ENCODE assay signal across 8 cellular contexts in genomic region chr4:13541720-13542576, GRCh38. TPM values are rescaled to one million over a fixed set of nuclear protein-coding genes. Genes with fewer than 3 reads are reported as not detected.
DNase-seq lines count a peak whose midpoint lies in the region; ATAC-seq and TF ChIP-seq lines count a peak whose summit lies in the region.

No MANE protein-coding gene starts in this region.

- peaks cover 4% of the 10 kb centered on the region for H3K36me3 Mint-ChIP-seq in activated CD8-positive, alpha-beta T cell treated with anti-CD3 and anti-CD28 coated beads for 36 hours (ENCODE audit: low read depth)

- peak overlapping the region; percentile 40 for H3K4me3 Mint-ChIP-seq in activated CD8-positive, alpha-beta T cell treated with anti-CD3 and anti-CD28 coated beads for 36 hours

- H3K4me1 ChIP-seq in iPS-20b (ENCODE audit: insufficient read depth, low read length) (peaks cover 9% of the 10 kb centered on the region; the same call in 1 of the 2 replicates), thymus (ENCODE audit: control insufficient read depth, insufficient read depth, low read length) (peaks cover 23% of the 10 kb centered on the region)

- 3% methylated on average over 79 of the region's 79 CpGs for WGBS in thymus

- H3K27me3 Mint-ChIP-seq in activated CD8-positive, alpha-beta T cell treated with anti-CD3 and anti-CD28 coated beads for 36 hours: peaks cover 77% of the 10 kb centered on the region

- in situ Hi-C loops in ACHN (cut with HindIII; ENCODE audit: low pct_ligation_motif_present, low pct_unique_long_range_greater_than_20kb, low sequenced_read_pairs): no loop called here

- TF ChIP-seq CTCF in AG09309 (IDR thresholded peaks at IDR 0.05; ENCODE audit: control insufficient read depth, insufficient read depth, low read depth, low read length, missing control alignments): peak; percentile 33
- TF ChIP-seq CTCF in activated CD8-positive, alpha-beta T cell treated with anti-CD3 and anti-CD28 coated beads for 36 hours (IDR thresholded peaks at IDR 0.05): peak; percentile 27

- peaks cover 100% of the 10 kb centered on the region for H3K27me3 ChIP-seq in iPS-20b (ENCODE audit: insufficient read depth, low read length)
- peaks cover 86% of the 10 kb centered on the region for H3K27me3 ChIP-seq in thymus (ENCODE audit: control insufficient read depth, insufficient read depth)

- intact Hi-C loops in activated CD8-positive, alpha-beta T cell treated with anti-CD3 and anti-CD28 coated beads for 36 hours (cut with micrococcal nuclease): no loop called here

- no peak overlapping the region for H3K27ac Mint-ChIP-seq in activated CD8-positive, alpha-beta T cell treated with anti-CD3 and anti-CD28 coated beads for 36 hours

- peaks cover 2% of the 10 kb centered on the region for H3K9me3 Mint-ChIP-seq in activated CD8-positive, alpha-beta T cell treated with anti-CD3 and anti-CD28 coated beads for 36 hours

- DNase-seq in AG09309 (ENCODE audit: low read depth) (no peak), ACHN (no peak), germinal center (ENCODE audit: low spot score) (no peak)
- peak; percentile 56 for DNase-seq in activated CD8-positive, alpha-beta T cell treated with anti-CD3 and anti-CD28 coated beads for 36 hours

- ATAC-seq in GM18909 (IDR thresholded peaks at IDR 0.05; ENCODE audit: poor library complexity, unreplicated experiment) (peak; percentile 35), HG03097 (IDR thresholded peaks at IDR 0.05; ENCODE audit: low FRiP score, unreplicated experiment) (no peak)
- peak; percentile 5 for ATAC-seq in activated CD8-positive, alpha-beta T cell treated with anti-CD3 and anti-CD28 coated beads for 36 hours

- CTCF ChIA-PET in activated CD8-positive, alpha-beta T cell treated with anti-CD3 and anti-CD28 coated beads for 36 hours (lab: Charles Lee): interaction anchor here (0.9 to 5.2 kb wide), 7 partner anchors 9 to 689 kb away, joined by 3 to 31 read pairs (median 6); partner anchors contain the start of gene RAB28

- H3K4me1 Mint-ChIP-seq in activated CD8-positive, alpha-beta T cell treated with anti-CD3 and anti-CD28 coated beads for 36 hours (ENCODE audit: low read depth): peaks cover 57% of the 10 kb centered on the region

- POLR2A ChIA-PET in activated CD8-positive, alpha-beta T cell treated with anti-CD3 and anti-CD28 coated beads for 36 hours (lab: Charles Lee): interaction anchor here (1.3 kb wide), 1 partner anchor 12 kb away, joined by 4 read pairs; no protein-coding TSS in a partner anchor

- H3K4me3 ChIP-seq in AG09309 (ENCODE audit: control insufficient read depth, low read depth, low read length) (no peak overlapping the region), iPS-20b (ENCODE audit: low read length) (peak overlapping the region; percentile 7; the same call in 1 of the 2 replicates), thymus (ENCODE audit: low read length) (peak overlapping the region; percentile 19)

- no peak overlapping the region for H3K9ac ChIP-seq in iPS-20b (ENCODE audit: low read depth, low read length)

- H3K9me3 ChIP-seq in iPS-20b (ENCODE audit: insufficient read depth, low read depth, low read length) (peaks cover 16% of the 10 kb centered on the region; the same call in 1 of the 2 replicates), thymus (ENCODE audit: control insufficient read depth) (peaks cover 12% of the 10 kb centered on the region)

- H3K27ac ChIP-seq in iPS-20b (ENCODE audit: low read length): no peak overlapping the region
- H3K27ac ChIP-seq in thymus (ENCODE audit: low read depth): no peak overlapping the region

- H3K36me3 ChIP-seq in iPS-20b (ENCODE audit: insufficient read depth, low read depth, low read length) (no peaks in the 10 kb centered on the region), thymus (ENCODE audit: control insufficient read depth, insufficient read depth) (no peaks in the 10 kb centered on the region)

RNA-seq across cellular contexts. Expression of gene NKX3-2, which starts 2.4 kb away (rescaled TPM):
- not detected for total RNA-seq in activated CD8-positive, alpha-beta T cell treated with anti-CD3 and anti-CD28 coated beads for 36 hours
- polyA plus RNA-seq in thymus: 0.05 TPM

RNA-seq across cellular contexts. Expression of gene RAB28, which starts 57.8 kb away (rescaled TPM):
- 10 to 100 TPM; 12.5 to 13.1 TPM for total RNA-seq in activated CD8-positive, alpha-beta T cell treated with anti-CD3 and anti-CD28 coated beads for 36 hours
- 21.2 TPM for polyA plus RNA-seq in thymus
